In genomic region chr6:100595456-100595855, GRCh38 we compare ENCODE assay signal across 19 cellular contexts.
"Had no signal": no experiment of that assay in that cellular context is flagged by ENCODE, and none has a peak within 500 bp of the region (broad histone marks: within the 10 kb centered on the region; RNA-seq: fewer than 3 reads in every experiment).

No MANE protein-coding gene starts in this region.

- H3K36me3 ChIP-seq: lower lobe of right lung, neutrophil, pancreas had no signal

- H3K9me3 ChIP-seq: esophagus muscularis mucosa, lower lobe of right lung, mucosa of descending colon, neutrophil, pancreas, right atrium auricular region, transverse colon, upper lobe of right lung, uterus had no signal

- H3K4me3 ChIP-seq: coronary artery, esophagus muscularis mucosa, lower lobe of right lung, mucosa of descending colon, pancreas, right atrium auricular region, smooth muscle cell, transverse colon, upper lobe of right lung, uterus had no signal

- DNase-seq: endodermal cell; foreskin keratinocyte; immature natural killer cell; left ventricle myocardium superior; lower lobe of right lung; mucosa of descending colon; naive B cell; pancreas; stimulated activated CD4-positive, alpha-beta T cell treated with anti-CD3 and anti-CD28 coated beads, Interleukin-2, amount 100 ng/mL, for 24 hours; stimulated activated CD4-positive, alpha-beta T cell treated with anti-CD3 and anti-CD28 coated beads, Interleukin-4, amount 100 ng/mL, for 24 hours; stimulated activated naive CD8-positive, alpha-beta T cell treated with anti-CD3 and anti-CD28 coated beads, Interleukin-15, Interleukin-2, amounts not matched to agents 100 U/mL and 50 U/mL, for 24 hours; transverse colon; upper lobe of right lung; uterus had no signal

- H3K4me1 ChIP-seq: esophagus muscularis mucosa, foreskin keratinocyte, lower lobe of right lung, right atrium auricular region, transverse colon, upper lobe of right lung, uterus had no signal

- H3K27me3 ChIP-seq: esophagus muscularis mucosa, foreskin keratinocyte, neutrophil, pancreas, right atrium auricular region, transverse colon, upper lobe of right lung, uterus had no signal

- H3K27ac ChIP-seq: coronary artery, esophagus muscularis mucosa, foreskin keratinocyte, lower lobe of right lung, neutrophil, pancreas, right atrium auricular region, transverse colon, upper lobe of right lung, uterus had no signal
